ENCODE assay signal across 40 cellular contexts in genomic region chr1:173970252-173970651, GRCh38. TPM values are rescaled to one million over a fixed set of nuclear protein-coding genes. Genes with fewer than 3 reads are reported as not detected.
"Had no signal": no experiment of that assay in that cellular context is flagged by ENCODE, and none has a peak within 500 bp of the region (broad histone marks: within the 10 kb centered on the region; RNA-seq: fewer than 3 reads in every experiment).

No MANE protein-coding gene starts in this region.

- H3K4me3 ChIP-seq: adrenal gland, Peyer's patch had no signal

- H3K27me3 ChIP-seq: adrenal gland, Peyer's patch had no signal

- ATAC-seq: activated naive CD4-positive, alpha-beta T cell treated with anti-CD3 and anti-CD28 coated beads, Interleukin-2, amount 50 U/mL, for 72 hours; activated T-cell treated with anti-CD3 and anti-CD28 coated beads, Interleukin-2, amount 50 U/mL, for 4 hours; activated T-helper 17 cell treated with anti-CD3 and anti-CD28 coated beads, Interleukin-2, amount 50 U/mL, for 72 hours; PC-3; Right ventricle myocardium inferior; SK-N-SH treated with all-trans-retinoic acid at 6 μM for 48 hours; T-cell had no signal

- H3K4me3 Mint-ChIP-seq: activated B cell treated with CpG ODN at 0.5 μM for 24 hours; activated CD4-positive, alpha-beta memory T cell treated with anti-CD3 and anti-CD28 coated beads for 36 hours; activated naive CD4-positive, alpha-beta T cell treated with anti-CD3 and anti-CD28 coated beads for 36 hours; activated T-cell treated with anti-CD3 and anti-CD28 coated beads, Interleukin-2, amount 50 U/mL, for 4 hours; activated T-helper 17 cell treated with anti-CD3 and anti-CD28 coated beads, Interleukin-2, amount 50 U/mL, for 72 hours; brain; T-cell had no signal

- H3K27me3 Mint-ChIP-seq: activated B cell treated with CpG ODN at 0.5 μM for 24 hours; activated CD4-positive, alpha-beta memory T cell treated with anti-CD3 and anti-CD28 coated beads for 36 hours; activated T-helper 17 cell treated with anti-CD3 and anti-CD28 coated beads, Interleukin-2, amount 50 U/mL, for 72 hours; brain; T-cell had no signal

- H3K4me1 Mint-ChIP-seq: activated B cell treated with CpG ODN at 0.5 μM for 24 hours, brain had no signal

- H3K27ac ChIP-seq: adrenal gland, Peyer's patch, RWPE1, VCaP had no signal

- H3K9me3 ChIP-seq: adrenal gland, Peyer's patch had no signal

- DNase-seq: activated B cell treated with CpG ODN at 0.5 μM for 24 hours; activated CD4-positive, alpha-beta memory T cell treated with anti-CD3 and anti-CD28 coated beads for 36 hours; activated CD4-positive, alpha-beta T cell treated with anti-CD3 and anti-CD28 coated beads for 4 hours; activated CD4-positive, alpha-beta T cell treated with anti-CD3 and anti-CD28 coated beads, Interleukin-2, amount 50 U/mL, for 1 hour; activated CD4-positive, CD25-positive, alpha-beta regulatory T cell treated with anti-CD3 and anti-CD28 coated beads, Interleukin-2, amount 50 U/mL, for 72 hours; activated CD8-positive, alpha-beta memory T cell treated with anti-CD3 and anti-CD28 coated beads, Interleukin-2, amount 50 U/mL, for 4 hours; activated gamma-delta T cell treated with Interleukin-2 at 50 U/mL for 16 hours; activated naive CD4-positive, alpha-beta T cell treated with anti-CD3 and anti-CD28 coated beads for 36 hours; activated T-cell treated with anti-CD3 and anti-CD28 coated beads for 4 hours; activated T-cell treated with anti-CD3 and anti-CD28 coated beads, Interleukin-2, amount 50 U/mL, for 4 hours; adrenal gland; caudate nucleus; cerebellar nuclear complex; Karpas-422; NCI-H1092; NCI-H146; NCI-H187; NCI-H2029 treated with DMSO at 0.1 percent for 48 hours; NCI-H2107; NCI-H2171; NCI-H510A; NCI-H526; NCI-H748 treated with DMSO at 0.1 percent for 48 hours; NK-92 treated with Interleukin-12 subunit alpha and Interleukin-12 subunit beta, amount 100 ng/mL, for 24 hours; PC-3; Peyer's patch; SIG-M5; T-cell; T-helper 2 cell; T-helper 9 cell had no signal

- H3K27ac Mint-ChIP-seq: activated B cell treated with CpG ODN at 0.5 μM for 24 hours; activated CD4-positive, alpha-beta memory T cell treated with anti-CD3 and anti-CD28 coated beads for 36 hours; activated naive CD4-positive, alpha-beta T cell treated with anti-CD3 and anti-CD28 coated beads for 36 hours; activated T-helper 17 cell treated with anti-CD3 and anti-CD28 coated beads, Interleukin-2, amount 50 U/mL, for 72 hours; T-cell had no signal

- H3K4me1 ChIP-seq: adrenal gland, Peyer's patch had no signal

RNA-seq across cellular contexts. Expression of gene SERPINC1, which starts 53.1 kb away (rescaled TPM):
- total RNA-seq: activated CD4-positive, alpha-beta memory T cell treated with anti-CD3 and anti-CD28 coated beads for 36 hours; activated naive CD4-positive, alpha-beta T cell treated with anti-CD3 and anti-CD28 coated beads for 36 hours; bronchial epithelial cell; MCF 10A; PC-3; Peyer's patch; SK-MEL-5 had no signal
